Comparison of ENCODE assay signal across 8 cellular contexts in the genomic region with DNA sequence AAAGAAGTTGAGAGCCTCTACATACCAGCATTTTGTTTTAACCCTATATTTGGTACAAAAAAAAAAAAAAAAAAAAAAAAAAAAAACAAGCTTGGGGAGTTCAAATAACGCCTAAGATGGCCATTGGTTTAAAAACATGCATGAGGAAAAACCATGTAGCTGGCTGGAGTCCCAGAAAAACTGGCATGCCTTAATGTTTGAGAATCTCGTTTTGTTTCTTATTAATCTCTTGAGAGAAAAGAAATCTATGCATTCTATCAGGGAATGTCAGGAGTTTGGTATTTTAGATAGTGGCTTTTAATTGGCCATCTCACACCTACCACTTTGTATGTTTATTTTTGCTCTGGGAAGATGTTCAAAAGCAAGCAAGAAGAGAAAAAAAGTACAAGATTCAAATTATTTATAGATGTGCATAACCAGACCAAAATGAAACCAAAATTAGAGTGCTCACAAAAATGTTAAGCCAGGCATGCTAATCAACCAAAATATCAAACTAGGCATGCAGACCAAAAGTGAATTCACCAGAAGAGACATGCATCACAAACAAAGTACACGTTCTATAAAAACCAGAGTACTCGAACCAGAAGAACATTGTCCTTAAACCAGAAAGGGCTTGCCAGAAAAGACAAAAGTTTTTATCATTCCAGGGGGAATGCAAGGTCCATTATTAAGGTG.
DNase-seq lines count a peak whose midpoint lies in the region; ATAC-seq and TF ChIP-seq lines count a peak whose summit lies in the region.

No MANE protein-coding gene starts in this region.

- H3K4me1 Mint-ChIP-seq in activated naive CD4-positive, alpha-beta T cell treated with anti-CD3 and anti-CD28 coated beads for 36 hours (ENCODE audit: low read depth), result peaks cover 28% of the 10 kb centered on the region
- H3K4me1 Mint-ChIP-seq in activated naive CD8-positive, alpha-beta T cell (ENCODE audit: low read depth), result peaks cover 45% of the 10 kb centered on the region
- H3K4me1 Mint-ChIP-seq in immature natural killer cell, result peaks cover 46 to 56% of the 10 kb centered on the region in 2 donors

- CTCF ChIA-PET in activated naive CD4-positive, alpha-beta T cell treated with anti-CD3 and anti-CD28 coated beads for 36 hours (lab: Charles Lee), result interaction anchor here (0.7 to 0.8 kb wide), 2 partner anchors 127 to 129 kb away, joined by 3 read pairs; no protein-coding TSS in a partner anchor

- H3K27me3 ChIP-seq in tibial artery (no peaks in the 10 kb centered on the region), upper lobe of left lung (no peaks in the 10 kb centered on the region)

- TF ChIP-seq CTCF in tibial artery (IDR thresholded peaks at IDR 0.05), result no peak
- TF ChIP-seq CTCF in upper lobe of left lung (IDR thresholded peaks at IDR 0.05), result no peak

- peaks cover 7% of the 10 kb centered on the region for H3K36me3 Mint-ChIP-seq in activated naive CD4-positive, alpha-beta T cell treated with anti-CD3 and anti-CD28 coated beads for 36 hours (ENCODE audit: low read depth)
- peaks cover 31% of the 10 kb centered on the region for H3K36me3 Mint-ChIP-seq in activated naive CD8-positive, alpha-beta T cell
- peaks cover 15 to 28% (median 19%) of the 10 kb centered on the region in 3 donors for H3K36me3 Mint-ChIP-seq in immature natural killer cell

- peaks cover 23% of the 10 kb centered on the region for H3K9me3 Mint-ChIP-seq in activated naive CD4-positive, alpha-beta T cell treated with anti-CD3 and anti-CD28 coated beads for 36 hours
- peaks cover 30% of the 10 kb centered on the region for H3K9me3 Mint-ChIP-seq in activated naive CD8-positive, alpha-beta T cell (ENCODE audit: low read depth)
- peaks cover 2 to 16% (median 11%) of the 10 kb centered on the region in 6 donors for H3K9me3 Mint-ChIP-seq in immature natural killer cell

- H3K36me3 ChIP-seq in tibial artery (no peaks in the 10 kb centered on the region), upper lobe of left lung (no peaks in the 10 kb centered on the region)

- TF ChIP-seq POLR2A in upper lobe of left lung (IDR thresholded peaks at IDR 0.05), result no peak

- TF ChIP-seq EP300 in upper lobe of left lung (IDR thresholded peaks at IDR 0.05), result no peak

- ATAC-seq in upper lobe of left lung (ENCODE audit: low FRiP score in 2 of 2), result no peak

- no peaks in the 10 kb centered on the region for H3K27me3 Mint-ChIP-seq in activated naive CD4-positive, alpha-beta T cell treated with anti-CD3 and anti-CD28 coated beads for 36 hours (ENCODE audit: low read depth)
- H3K27me3 Mint-ChIP-seq in activated naive CD8-positive, alpha-beta T cell, result no peaks in the 10 kb centered on the region
- H3K27me3 Mint-ChIP-seq in immature natural killer cell (ENCODE audit: low read depth in 3 of 3), result no peaks in the 10 kb centered on the region

- intact Hi-C loops in activated naive CD4-positive, alpha-beta T cell treated with anti-CD3 and anti-CD28 coated beads for 36 hours (cut with micrococcal nuclease), result loop anchor here (1.0 to 10.0 kb wide), 6 partner anchors 8 to 1714 kb away; a partner anchor contains a TSS
- intact Hi-C loops in tibial artery (cut with DNase I; ENCODE audit: low total_unique reads), result no loop called here

- H3K4me3 ChIP-seq in tibial artery, result peak overlapping the region; percentile 37 to 44
- no peak overlapping the region for H3K4me3 ChIP-seq in upper lobe of left lung

- H3K27ac ChIP-seq in tibial artery, result peak overlapping the region; percentile 62 to 82
- no peak overlapping the region for H3K27ac ChIP-seq in upper lobe of left lung

- peaks cover 0 to 4% (median 0%) of the 10 kb centered on the region in 3 donors for H3K9me3 ChIP-seq in tibial artery
- no peaks in the 10 kb centered on the region for H3K9me3 ChIP-seq in upper lobe of left lung

- H3K4me3 Mint-ChIP-seq in activated naive CD4-positive, alpha-beta T cell treated with anti-CD3 and anti-CD28 coated beads for 36 hours, result peak overlapping the region; percentile 70
- H3K4me3 Mint-ChIP-seq in activated naive CD8-positive, alpha-beta T cell, result peak overlapping the region; percentile 79
- peak overlapping the region; percentile 30 to 76 (median 67) for H3K4me3 Mint-ChIP-seq in immature natural killer cell

- WGBS in upper lobe of left lung, 2 donors, result 45 to 51% methylated on average over 4 of the region's 4 CpGs

- peak overlapping the region; percentile 81 for H3K27ac Mint-ChIP-seq in activated naive CD4-positive, alpha-beta T cell treated with anti-CD3 and anti-CD28 coated beads for 36 hours
- H3K27ac Mint-ChIP-seq in activated naive CD8-positive, alpha-beta T cell, result peak overlapping the region; percentile 87
- peak overlapping the region; percentile 48 to 88 (median 80) for H3K27ac Mint-ChIP-seq in immature natural killer cell

- no peak for DNase-seq in activated naive CD4-positive, alpha-beta T cell treated with anti-CD3 and anti-CD28 coated beads for 36 hours
- DNase-seq in activated naive CD4-positive, alpha-beta T cell (lab: John Stamatoyannopoulos, UW), result no peak
- DNase-seq in immature natural killer cell, result no peak
- DNase-seq in tibial artery, result no peak
- no peak for DNase-seq in NCI-H2227 (lab: John Stamatoyannopoulos, UW; ENCODE audit: unreplicated experiment)
- DNase-seq in upper lobe of left lung, result no peak
- no peak for DNase-seq in glomerular visceral epithelial cell (ENCODE audit: extremely low spot score)

- peaks cover 0 to 19% (median 1%) of the 10 kb centered on the region in 4 donors for H3K4me1 ChIP-seq in tibial artery
- no peaks in the 10 kb centered on the region for H3K4me1 ChIP-seq in upper lobe of left lung

Comparison
In these comparisons a context has a peak if more than half of its experiments do, and no peak if none do; other contexts are left out.
1. H3K27ac ChIP-seq: peak in tibial artery (2 of 2); none in upper lobe of left lung (0 of 4).
2. H3K4me3 ChIP-seq: peak in tibial artery (2 of 2); none in upper lobe of left lung (0 of 4).
3. Peak in every context shown above with its lines, with median percentiles within 50 percentile points of each other: H3K27ac Mint-ChIP-seq and H3K4me3 Mint-ChIP-seq.